Comparison of ENCODE assay signal across 1 cellular context in genomic region chr14:56173360-56173922, GRCh38.
TF ChIP-seq lines count a peak whose summit lies in the region.

No MANE protein-coding gene starts in this region.

TF ChIP-seq in IMR-90, 13 proteins besides CTCF, POLR2A, EP300 and RAD21 (continued from another document):
- no peak for TF ChIP-seq MXI1 (IDR thresholded peaks at IDR 0.05; ENCODE audit: borderline replicate concordance, low read depth, low read length)
